ENCODE assay signal across 24 cellular contexts in the genomic region with DNA sequence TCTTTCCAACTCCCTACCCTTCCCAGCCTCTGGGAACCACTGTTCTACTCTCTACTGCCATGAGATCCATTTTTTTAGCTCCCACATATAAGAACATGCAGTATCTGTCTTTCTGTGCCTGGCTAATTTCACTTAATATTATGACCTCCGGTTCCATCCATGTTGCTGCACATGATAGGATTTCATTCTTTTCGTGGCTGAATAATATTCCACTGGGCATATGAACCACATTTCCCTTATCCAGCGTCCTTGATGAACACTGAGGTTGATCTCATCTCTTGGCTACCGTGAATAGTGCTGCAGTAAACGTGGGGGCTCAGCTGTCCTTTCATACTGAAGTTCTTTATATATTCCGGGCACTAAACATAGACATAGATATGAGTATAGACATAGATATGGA.
"Had no signal": no experiment of that assay in that cellular context is flagged by ENCODE, and none has a peak within 500 bp of the region (broad histone marks: within the 10 kb centered on the region; RNA-seq: fewer than 3 reads in every experiment).

No MANE protein-coding gene starts in this region.

- H3K27ac ChIP-seq: colonic mucosa, epithelial cell of prostate, esophagus muscularis mucosa, gastrocnemius medialis, heart right ventricle, left lung, lower lobe of right lung had no signal

- H3K4me3 ChIP-seq: colonic mucosa, esophagus muscularis mucosa, gastrocnemius medialis, heart right ventricle, left lung, lower lobe of right lung, mucosa of descending colon had no signal

- DNase-seq: colonic mucosa; cortex of kidney; effector CD8-positive, alpha-beta T cell; effector memory CD8-positive, alpha-beta T cell; endodermal cell; foreskin fibroblast; foreskin melanocyte; gastrocnemius medialis; glutamatergic neuron; head of caudate nucleus; heart right ventricle; hippocampal formation; left cardiac atrium; left lung; left ventricle myocardium superior; mesenchymal stem cell; mucosa of descending colon; naive B cell; naive thymus-derived CD8-positive, alpha-beta T cell had no signal

- H3K36me3 ChIP-seq: colonic mucosa, esophagus muscularis mucosa, gastrocnemius medialis, heart right ventricle, left lung, lower lobe of right lung had no signal

- H3K27me3 ChIP-seq: colonic mucosa, esophagus muscularis mucosa, gastrocnemius medialis, heart right ventricle had no signal

- ATAC-seq: effector memory CD8-positive, alpha-beta T cell; gastrocnemius medialis; heart right ventricle; left cardiac atrium; left lung; left ventricle myocardium superior; lower lobe of right lung; mucosa of descending colon; naive thymus-derived CD8-positive, alpha-beta T cell had no signal

- H3K9me3 ChIP-seq: colonic mucosa, esophagus muscularis mucosa, gastrocnemius medialis, heart right ventricle, left lung, lower lobe of right lung, mucosa of descending colon had no signal

- FAIRE-seq: islet of Langerhans, keratinocyte had no signal

- H3K4me1 ChIP-seq: colonic mucosa, esophagus muscularis mucosa, gastrocnemius medialis, left lung, lower lobe of right lung had no signal
